24 cellular contexts compared by ENCODE assay signal in genomic region chr3:166351461-166351860, GRCh38.
"Had no signal": no experiment of that assay in that cellular context is flagged by ENCODE, and none has a peak within 500 bp of the region (broad histone marks: within the 10 kb centered on the region; RNA-seq: fewer than 3 reads in every experiment).

No MANE protein-coding gene starts in this region.

- ATAC-seq: esophagus mucosa; heart right ventricle; left lung; lower lobe of right lung; naive thymus-derived CD8-positive, alpha-beta T cell had no signal

- DNase-seq: activated CD4-positive, alpha-beta memory T cell treated with anti-CD3 and anti-CD28 coated beads for 36 hours; activated CD4-positive, alpha-beta T cell treated with anti-CD3 and anti-CD28 coated beads, Interleukin-2, amount 10 ng/mL, durations not matched to agents 24 days and 14 days; activated CD4-positive, CD25-positive, alpha-beta regulatory T cell treated with anti-CD3 and anti-CD28 coated beads, Interleukin-2, amount 50 U/mL, for 72 hours; activated CD8-positive, alpha-beta memory T cell treated with anti-CD3 and anti-CD28 coated beads, Interleukin-2, amount 50 U/mL, for 4 hours; activated effector memory CD4-positive, alpha-beta T cell treated with anti-CD3 and anti-CD28 coated beads, Interleukin-2, amount 50 U/mL, for 16 hours; activated naive CD4-positive, alpha-beta T cell treated with anti-CD3 and anti-CD28 coated beads for 36 hours; activated naive CD8-positive, alpha-beta T cell treated with anti-CD3 and anti-CD28 coated beads for 36 hours; activated T-cell treated with anti-CD3 and anti-CD28 coated beads, Interleukin-2, amount 50 U/mL, for 1 hour; central memory CD4-positive, alpha-beta T cell; foreskin fibroblast; heart right ventricle; left lung; lower lobe of right lung; mesenchymal stem cell; naive thymus-derived CD8-positive, alpha-beta T cell; occipital lobe; stimulated activated naive CD4-positive, alpha-beta T cell treated with Interleukin-2 at 50 U/mL for 16 hours; T-helper 9 cell; testis; transverse colon had no signal

- H3K4me1 Mint-ChIP-seq: activated CD4-positive, alpha-beta T cell treated with anti-CD3 and anti-CD28 coated beads, Interleukin-2, amount 10 ng/mL, durations not matched to agents 24 days and 14 days; activated naive CD8-positive, alpha-beta T cell treated with anti-CD3 and anti-CD28 coated beads for 36 hours; naive thymus-derived CD8-positive, alpha-beta T cell; neural crest cell had no signal

- H3K4me3 Mint-ChIP-seq: activated CD4-positive, alpha-beta memory T cell treated with anti-CD3 and anti-CD28 coated beads for 36 hours; activated CD4-positive, alpha-beta T cell treated with anti-CD3 and anti-CD28 coated beads, Interleukin-2, amount 10 ng/mL, durations not matched to agents 24 days and 14 days; activated naive CD4-positive, alpha-beta T cell treated with anti-CD3 and anti-CD28 coated beads for 36 hours; activated naive CD8-positive, alpha-beta T cell treated with anti-CD3 and anti-CD28 coated beads for 36 hours; activated T-helper 1 cell treated with anti-CD3 and anti-CD28 coated beads, Interleukin-12 subunit alpha, Interleukin-12 subunit beta, Interleukin-2, Interleukin-4 antibody, amounts not matched to agents 30 ng/mL and 10 ng/mL and 1 ng/mL, durations not matched to agents 14 hours and 24 hours and 36 hours; naive thymus-derived CD8-positive, alpha-beta T cell; neural crest cell; T-helper 1 cell treated with Interleukin-12 subunit alpha and Interleukin-12 subunit beta and Interleukin-4 antibody, amounts not matched to agents 30 μg/mL and 1 μg/mL, for 36 hours had no signal

- H3K27me3 Mint-ChIP-seq: activated CD4-positive, alpha-beta memory T cell treated with anti-CD3 and anti-CD28 coated beads for 36 hours; activated CD4-positive, alpha-beta T cell treated with anti-CD3 and anti-CD28 coated beads, Interleukin-2, amount 10 ng/mL, durations not matched to agents 24 days and 14 days; activated naive CD8-positive, alpha-beta T cell treated with anti-CD3 and anti-CD28 coated beads for 36 hours; naive thymus-derived CD8-positive, alpha-beta T cell had no signal

- H3K27ac Mint-ChIP-seq: activated CD4-positive, alpha-beta memory T cell treated with anti-CD3 and anti-CD28 coated beads for 36 hours; activated CD4-positive, alpha-beta T cell treated with anti-CD3 and anti-CD28 coated beads, Interleukin-2, amount 10 ng/mL, durations not matched to agents 24 days and 14 days; activated naive CD4-positive, alpha-beta T cell treated with anti-CD3 and anti-CD28 coated beads for 36 hours; activated naive CD8-positive, alpha-beta T cell treated with anti-CD3 and anti-CD28 coated beads for 36 hours; activated T-helper 1 cell treated with anti-CD3 and anti-CD28 coated beads, Interleukin-12 subunit alpha, Interleukin-12 subunit beta, Interleukin-2, Interleukin-4 antibody, amounts not matched to agents 30 ng/mL and 10 ng/mL and 1 ng/mL, durations not matched to agents 14 hours and 24 hours and 36 hours; T-helper 1 cell treated with Interleukin-12 subunit alpha and Interleukin-12 subunit beta and Interleukin-4 antibody, amounts not matched to agents 30 μg/mL and 1 μg/mL, for 36 hours had no signal
